ENCODE assay signal across 8 cellular contexts in genomic region chr1:61077676-61078521, GRCh38.
DNase-seq lines count a peak whose midpoint lies in the region; ATAC-seq and TF ChIP-seq lines count a peak whose summit lies in the region.

No MANE protein-coding gene starts in this region.

- ATAC-seq in GM18508 (IDR thresholded peaks at IDR 0.05; ENCODE audit: insufficient read depth, unreplicated experiment) (peak; percentile 51), HG03108 (IDR thresholded peaks at IDR 0.05; ENCODE audit: unreplicated experiment) (peak; percentile 62), HG02571 (IDR thresholded peaks at IDR 0.05; ENCODE audit: unreplicated experiment) (no peak)

- peak; percentile 97 for DNase-seq in NCI-H2196 treated with DMSO at 0.1 percent for 48 hours (lab: John Stamatoyannopoulos, UW; ENCODE audit: unreplicated experiment)
- DNase-seq in caudate nucleus (lab: John Stamatoyannopoulos, UW) = peak in 57 of 61 donors; percentile 25 to 97 (median 80)
- DNase-seq in iPS-NIHi7 (ENCODE audit: extremely low spot score) = peak; percentile 84

- peak overlapping the region; percentile 34 to 55 (median 45) for H3K4me3 ChIP-seq in skin epidermis

- H3K27ac ChIP-seq in VCaP (peak overlapping the region; percentile 93), caudate nucleus (ENCODE audit: low read depth, low read length) (peak overlapping the region; percentile 88), skin epidermis (peak overlapping the region in 20 of 21 experiments; percentile 0 to 96 (median 81))

- TF ChIP-seq CTCF in VCaP (conservative IDR thresholded peaks at IDR 0.05) = no peak
